ENCODE assay signal across 1 cellular context in the genomic region with DNA sequence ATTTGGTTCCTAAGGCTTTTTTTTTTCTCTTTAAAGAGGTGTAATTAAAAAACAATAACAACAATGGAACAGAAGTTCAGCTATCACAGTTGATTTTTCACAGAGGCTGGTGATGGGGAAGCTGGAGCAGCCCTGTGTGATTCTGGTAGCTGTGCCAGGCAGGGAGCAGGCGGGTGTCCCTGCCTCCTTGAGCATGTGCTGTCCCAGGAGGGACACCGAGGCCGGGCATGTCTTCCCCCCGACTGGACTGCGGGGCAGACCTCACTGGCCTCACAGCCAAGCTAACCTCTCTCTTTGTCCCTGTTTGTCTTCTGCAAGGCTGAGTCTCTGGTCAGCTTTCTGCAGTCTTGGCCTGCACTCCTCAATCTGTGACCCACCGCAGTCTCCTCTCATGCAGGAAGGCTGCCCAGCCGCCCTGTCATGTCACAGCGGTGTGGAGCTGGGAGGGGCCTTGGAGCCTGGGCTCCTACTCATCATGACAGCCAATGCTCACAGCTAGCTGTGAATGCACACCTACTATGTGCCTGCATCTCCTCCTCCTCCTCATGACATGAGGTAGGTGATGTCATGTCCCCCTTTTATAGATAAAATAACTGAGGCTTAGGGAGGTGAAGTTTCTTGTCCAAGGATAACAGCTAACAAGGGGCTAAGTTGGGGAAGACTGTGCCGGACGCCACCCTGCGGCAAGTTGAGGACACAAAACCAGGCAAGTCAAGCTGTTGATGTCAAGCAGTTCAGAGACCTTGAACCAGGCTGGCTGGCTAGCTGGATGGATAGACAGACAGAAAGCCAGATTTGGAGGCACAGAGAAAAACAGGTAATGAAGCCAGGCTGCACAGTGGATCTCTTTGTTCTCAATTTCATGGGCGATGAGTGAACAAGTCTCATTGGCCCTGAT.
TF ChIP-seq lines count a peak whose summit lies in the region.

No MANE protein-coding gene starts in this region.

TF ChIP-seq in K562, 482 proteins besides CTCF, POLR2A, EP300 and RAD21:
- TF ChIP-seq SMC3 (conservative IDR thresholded peaks at IDR 0.05; ENCODE audit: insufficient read depth, low read depth, low read length) (0 out of 2 replicates have a peak, but pooled peaks have one; percentile 26), ZKSCAN1 (IDR thresholded peaks at IDR 0.05; ENCODE audit: low read depth, low read length) (peak; percentile 75; the same call in 1 of the 2 replicates), NCOA6 (IDR thresholded peaks at IDR 0.05) (no peak), NRF1 (conservative IDR thresholded peaks at IDR 0.05 in 1 of 2, IDR thresholded peaks at IDR 0.05 in 1 of 2) (no peak)
TF ChIP-seq in K562: peak in this region for 2.
